22 cellular contexts compared by ENCODE assay signal in the genomic region with DNA sequence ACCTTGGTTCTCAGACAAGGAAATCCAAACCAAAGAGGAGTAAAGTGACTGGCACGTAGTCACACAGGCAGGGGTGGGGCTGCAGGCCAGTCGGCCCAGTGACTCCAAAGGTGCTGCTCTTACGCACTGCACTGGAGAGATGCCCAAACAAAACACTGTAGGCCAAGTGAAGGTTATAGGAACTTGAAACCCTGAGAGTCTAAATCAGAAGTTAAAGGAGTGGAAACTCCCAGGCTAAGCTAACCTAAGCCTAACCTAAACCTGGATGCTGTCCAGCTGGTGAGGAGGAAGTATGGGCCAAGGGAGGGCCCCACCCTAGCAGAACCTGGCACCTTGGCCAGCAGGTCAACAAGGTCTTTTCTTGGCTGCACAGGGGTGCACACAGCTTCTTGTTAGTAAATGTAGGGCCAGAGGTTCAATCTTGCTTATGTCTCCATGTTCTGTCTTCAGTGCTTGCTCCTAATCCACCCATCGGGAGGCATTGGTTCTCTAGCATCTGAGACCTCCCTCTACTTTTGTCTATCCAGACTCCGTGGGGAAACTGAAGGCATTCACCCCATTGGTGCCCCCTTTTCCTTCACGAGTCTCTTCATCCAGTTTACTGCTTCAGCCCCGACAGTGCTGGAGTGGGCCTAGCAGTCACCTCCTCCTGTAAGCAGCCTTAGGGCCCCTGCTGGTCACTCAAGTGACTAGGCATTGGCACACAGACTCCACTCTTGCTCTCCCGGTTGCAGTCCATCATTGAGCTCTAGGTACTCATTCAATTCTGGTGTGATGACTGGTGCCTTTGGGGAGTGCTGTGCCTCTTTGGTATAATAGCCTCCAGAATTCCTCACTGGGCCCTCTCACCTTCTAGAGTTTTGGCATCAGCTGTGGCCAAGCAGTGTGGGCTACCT. TPM values are rescaled to one million over a fixed set of nuclear protein-coding genes. Genes with fewer than 3 reads are reported as not detected.
DNase-seq lines count a peak whose midpoint lies in the region; ATAC-seq, FAIRE-seq and TF ChIP-seq lines count a peak whose summit lies in the region.
"Had no signal": no experiment of that assay in that cellular context is flagged by ENCODE, and none has a peak within 500 bp of the region (broad histone marks: within the 10 kb centered on the region; RNA-seq: fewer than 3 reads in every experiment).

No MANE protein-coding gene starts in this region.

- TF ChIP-seq POLR2A in breast epithelium (IDR thresholded peaks at IDR 0.05) (no peak), H54 (IDR thresholded peaks at IDR 0.05; ENCODE audit: low read depth, low read length) (no peak)

- peak; percentile 56 for DNase-seq in HT-29 (ENCODE audit: low spot score)
- DNase-seq in breast epithelium (ENCODE audit: low spot score in 2 of 2): peak; percentile 26 to 49
- peak; percentile 81 for DNase-seq in left lobe of liver (ENCODE audit: low spot score)
- DNase-seq in renal cortical epithelial cell (ENCODE audit: low read depth): peak; percentile 46
- DNase-seq in H54 (ENCODE audit: insufficient read length, low spot score): no peak
- no peak for DNase-seq in urothelium cell line (ENCODE audit: low spot score)
- DNase-seq: activated CD4-positive, CD25-positive, alpha-beta regulatory T cell; foreskin fibroblast; H7; Kasumi-1; NCI-H1436; NCI-H226; SIG-M5; T-helper 17 cell had no signal

- TF ChIP-seq CTCF in breast epithelium (IDR thresholded peaks at IDR 0.05): no peak

- ATAC-seq in left lobe of liver (peak; percentile 86), GM18867 (IDR thresholded peaks at IDR 0.05; ENCODE audit: unreplicated experiment) (no peak), GM21526 (IDR thresholded peaks at IDR 0.05; ENCODE audit: low FRiP score, unreplicated experiment) (no peak)
- ATAC-seq: CD8-positive, alpha-beta T cell; T-helper 17 cell had no signal

- peak overlapping the region; percentile 45 to 68 for H3K27ac ChIP-seq in breast epithelium
- H3K27ac ChIP-seq: adrenal gland had no signal

- H3K4me1 ChIP-seq in breast epithelium: no peaks in the 10 kb centered on the region
- H3K4me1 ChIP-seq: adrenal gland had no signal

- H3K4me3 ChIP-seq in breast epithelium: no peak overlapping the region
- H3K4me3 ChIP-seq: adrenal gland had no signal

- H3K36me3 ChIP-seq in breast epithelium: no peaks in the 10 kb centered on the region
- H3K36me3 ChIP-seq: adrenal gland had no signal

- no peak for FAIRE-seq in H54 (lab: Jason Lieb, UNC)
- FAIRE-seq in urothelium cell line (lab: Jason Lieb, UNC): no peak

- no peaks in the 10 kb centered on the region for H3K27me3 ChIP-seq in breast epithelium
- H3K27me3 ChIP-seq: adrenal gland had no signal

- no peaks in the 10 kb centered on the region for H3K9me3 ChIP-seq in breast epithelium
- H3K9me3 ChIP-seq: adrenal gland had no signal

- intact Hi-C loops in breast epithelium (cut with DNase I; ENCODE audit: low total_unique reads): no loop called here

RNA-seq across cellular contexts. Expression of gene TMEM125, which starts 12.9 kb away (rescaled TPM):
- total RNA-seq in HT-29 (2014; rRNA removed; shearing (Covaris generic)): 64.2 and 65.2 TPM in 2 replicates
- total RNA-seq in breast epithelium (10 to 100 TPM in 2 of 3 donors, not detected in 1; 19.3 to 30.1 TPM), left lobe of liver (0.45 TPM), renal cortical epithelial cell (3.9 and 12.0 TPM in 2 replicates)
- total RNA-seq: activated CD8-positive, alpha-beta memory T cell treated with anti-CD3 and anti-CD28 coated beads for 36 hours; activated T-helper 2 cell treated with anti-CD3 and anti-CD28 coated beads, Interferon-gamma antibody, Interleukin-2, Interleukin-4, amounts not matched to agents 10 μg/mL and 5 μg/mL and 100 μg/mL, durations not matched to agents 14 hours and 24 hours and 36 hours; CD8-positive, alpha-beta T cell; lung microvascular endothelial cell; T-helper 17 cell had no signal

RNA-seq across cellular contexts. Expression of gene C1orf210, which starts 28.5 kb away (rescaled TPM):
- 39.0 and 58.2 TPM in 2 replicates for total RNA-seq in HT-29 (2014; rRNA removed; shearing (Covaris generic))
- total RNA-seq in breast epithelium (10 to 100 TPM in 1 of 3 donors, 1 to 10 TPM in 1, not detected in 1; 7.2 to 31.3 TPM), left lobe of liver (2.6 TPM), renal cortical epithelial cell (0.15 and 3.0 TPM in 2 replicates)
- total RNA-seq: activated CD8-positive, alpha-beta memory T cell treated with anti-CD3 and anti-CD28 coated beads for 36 hours; activated T-helper 2 cell treated with anti-CD3 and anti-CD28 coated beads, Interferon-gamma antibody, Interleukin-2, Interleukin-4, amounts not matched to agents 10 μg/mL and 5 μg/mL and 100 μg/mL, durations not matched to agents 14 hours and 24 hours and 36 hours; adrenal gland; CD8-positive, alpha-beta T cell; lung microvascular endothelial cell; neural crest cell; T-helper 17 cell had no signal

RNA-seq across cellular contexts. Expression of gene TIE1, which starts 43.9 kb away (rescaled TPM):
- total RNA-seq in HT-29 (2014; rRNA removed; shearing (Covaris generic)): not detected in 2 replicates
- total RNA-seq in breast epithelium: 10 to 100 TPM in 2 of 3 donors, 1 to 10 TPM in 1; 9.4 to 39.0 (median 24.2) TPM
- 8.5 TPM for total RNA-seq in left lobe of liver
- total RNA-seq in renal cortical epithelial cell: 0.94 and 10.9 TPM in 2 replicates
- total RNA-seq: CD8-positive, alpha-beta T cell; T-helper 17 cell had no signal

Comparison
In these comparisons a context has a peak if more than half of its experiments do, and no peak if none do; other contexts are left out.
1. DNase-seq: peak in HT-29 (single experiment), breast epithelium (2 of 2), left lobe of liver (single experiment) and renal cortical epithelial cell (single experiment); none in H54 (single experiment) and urothelium cell line (single experiment).